ENCODE assay signal across 16 cellular contexts in genomic region chr11:110207089-110207488, GRCh38.
DNase-seq lines count a peak whose midpoint lies in the region; TF ChIP-seq lines count a peak whose summit lies in the region.
"Had no signal": no experiment of that assay in that cellular context is flagged by ENCODE, and none has a peak within 500 bp of the region (broad histone marks: within the 10 kb centered on the region; RNA-seq: fewer than 3 reads in every experiment).

No MANE protein-coding gene starts in this region.

- H3K9me2 ChIP-seq in OCI-LY1 (ENCODE audit: low read depth, low read length) = no peaks in the 10 kb centered on the region

- H3K4me3 ChIP-seq in OCI-LY1 (ENCODE audit: low read depth, low read length, poor library complexity, severe bottlenecking) (no peak overlapping the region), Peyer's patch (no peak overlapping the region), ascending aorta (no peak overlapping the region)
- H3K4me3 ChIP-seq: BLaER1 had no signal

- no peak overlapping the region for H3K9ac ChIP-seq in OCI-LY1 (ENCODE audit: low read length)
- H3K9ac ChIP-seq: BLaER1 had no signal

- no peak for TF ChIP-seq POLR2A in Peyer's patch (IDR thresholded peaks at IDR 0.05)

- H3K27ac ChIP-seq in OCI-LY1 (ENCODE audit: low read depth, low read length, poor library complexity, severe bottlenecking) = no peak overlapping the region
- no peak overlapping the region for H3K27ac ChIP-seq in Peyer's patch
- H3K27ac ChIP-seq in ascending aorta = no peak overlapping the region
- H3K27ac ChIP-seq: BLaER1 had no signal

- no peaks in the 10 kb centered on the region for H3K36me3 ChIP-seq in OCI-LY1 (ENCODE audit: insufficient read depth, low read length)
- H3K36me3 ChIP-seq in Peyer's patch = no peaks in the 10 kb centered on the region
- H3K36me3 ChIP-seq in ascending aorta = no peaks in the 10 kb centered on the region
- H3K36me3 ChIP-seq: BLaER1 had no signal

- H3K9me3 ChIP-seq in OCI-LY1 (ENCODE audit: low read length) (no peaks in the 10 kb centered on the region), Peyer's patch (no peaks in the 10 kb centered on the region), ascending aorta (no peaks in the 10 kb centered on the region)
- H3K9me3 ChIP-seq: BLaER1 had no signal

- H3K79me2 ChIP-seq in OCI-LY1 (ENCODE audit: insufficient read depth, low read length) = no peaks in the 10 kb centered on the region

- H2AFZ ChIP-seq in OCI-LY1 (ENCODE audit: low read length) = no peak overlapping the region

- peak overlapping the region; percentile 40; the same call in 1 of the 2 replicates for H3K4me2 ChIP-seq in OCI-LY1 (ENCODE audit: low read length)
- H3K4me2 ChIP-seq: BLaER1 had no signal

- DNase-seq in SHP77 (lab: John Stamatoyannopoulos, UW) = peak; percentile 6 to 27
- no peak for DNase-seq in SHP77 treated with DMSO at 0.1 percent for 48 hours (lab: John Stamatoyannopoulos, UW)
- peak; percentile 37 for DNase-seq in DMS79 (lab: John Stamatoyannopoulos, UW)
- DNase-seq in posterior vena cava (ENCODE audit: low spot score) = peak; percentile 59
- DNase-seq in Peyer's patch = no peak
- no peak for DNase-seq in ascending aorta (ENCODE audit: low spot score in 2 of 2)
- DNase-seq: COR-L47; DMS53; GF-D8; HFFc6; NCI-H1694; NK-92 treated with Interleukin-12 subunit alpha and Interleukin-12 subunit beta, amount 100 ng/mL, for 24 hours; PC-3; T-helper 17 cell had no signal

- no peaks in the 10 kb centered on the region for H4K20me1 ChIP-seq in OCI-LY1 (ENCODE audit: insufficient read depth, low read length)
- H4K20me1 ChIP-seq: BLaER1 had no signal

- intact Hi-C loops in posterior vena cava (cut with DNase I) = loop anchor here in 1 of 2 donors (10.0 kb wide), 1 partner anchor 228 kb away; no protein-coding TSS in a partner anchor
- intact Hi-C loops in ascending aorta (cut with DNase I) = loop anchor here (10.0 kb wide), 1 partner anchor 1028 kb away; no protein-coding TSS in a partner anchor

- peaks cover 24% of the 10 kb centered on the region for H3K4me1 ChIP-seq in OCI-LY1 (ENCODE audit: insufficient read depth, low read length, severe bottlenecking)
- no peaks in the 10 kb centered on the region for H3K4me1 ChIP-seq in Peyer's patch
- H3K4me1 ChIP-seq in ascending aorta = no peaks in the 10 kb centered on the region

- no peaks in the 10 kb centered on the region for H3K27me3 ChIP-seq in OCI-LY1 (ENCODE audit: insufficient read depth, low read length)
- no peaks in the 10 kb centered on the region for H3K27me3 ChIP-seq in Peyer's patch
- H3K27me3 ChIP-seq in ascending aorta = no peaks in the 10 kb centered on the region
- H3K27me3 ChIP-seq: BLaER1 had no signal

- H3F3A ChIP-seq in OCI-LY1 (ENCODE audit: insufficient read depth, low read length) = no peaks in the 10 kb centered on the region

- TF ChIP-seq CTCF in OCI-LY1 (IDR thresholded peaks at IDR 0.05; ENCODE audit: low read length) = no peak
- no peak for TF ChIP-seq CTCF in Peyer's patch (IDR thresholded peaks at IDR 0.05)
- no peak for TF ChIP-seq CTCF in ascending aorta (IDR thresholded peaks at IDR 0.05)

Comparison
In these comparisons a context has a peak if more than half of its experiments do, and no peak if none do; other contexts are left out.
1. DNase-seq: peak in SHP77 (2 of 2), DMS79 (single experiment) and posterior vena cava (single experiment); none in SHP77 treated with DMSO at 0.1 percent for 48 hours (single experiment), Peyer's patch (0 of 3) and ascending aorta (0 of 2).